ENCODE assay signal across 11 cellular contexts in the genomic region with DNA sequence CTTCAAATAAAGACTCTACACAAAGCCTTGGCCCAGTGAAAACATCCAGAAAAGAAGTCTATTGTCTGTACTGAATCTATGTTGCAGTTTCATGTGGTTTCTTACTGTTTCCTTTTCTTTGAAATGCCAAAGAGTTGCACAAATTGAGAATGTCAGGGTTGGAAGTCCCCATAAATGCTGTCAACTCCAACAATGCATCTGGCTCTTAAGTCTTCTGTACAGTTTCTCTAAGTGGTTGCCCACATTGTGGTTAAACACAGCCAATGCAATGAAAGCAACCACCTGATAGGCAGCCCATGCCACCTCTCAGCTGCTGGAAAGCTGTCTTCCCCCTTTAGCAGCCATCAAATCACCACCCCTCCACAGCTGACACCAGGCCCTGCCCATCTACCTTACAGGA.
DNase-seq lines count a peak whose midpoint lies in the region; ATAC-seq, FAIRE-seq and TF ChIP-seq lines count a peak whose summit lies in the region.
"Had no signal": no experiment of that assay in that cellular context is flagged by ENCODE, and none has a peak within 500 bp of the region (broad histone marks: within the 10 kb centered on the region; RNA-seq: fewer than 3 reads in every experiment).

No MANE protein-coding gene starts in this region.

- TF ChIP-seq CTCF in CD8-positive, alpha-beta T cell (IDR thresholded peaks at IDR 0.05) = no peak

- POLR2A ChIA-PET in CD8-positive, alpha-beta T cell (lab: Charles Lee) = interaction anchor here (0.7 kb wide), 1 partner anchor 136 kb away, joined by 4 read pairs; the partner anchor contains the start of gene CUL4B
- POLR2A ChIA-PET in activated CD8-positive, alpha-beta T cell treated with anti-CD3 and anti-CD28 coated beads, Interleukin-2, amount 10 ng/mL, durations not matched to agents 7 days and 5 days (lab: Charles Lee) = interaction anchor here (0.5 to 2.0 kb wide), 5 partner anchors 15 to 209 kb away, joined by 3 to 8 read pairs (median 3); partner anchors contain the start of gene MCTS1

- peaks cover 10% of the 10 kb centered on the region for H3K9me3 Mint-ChIP-seq in CD8-positive, alpha-beta T cell
- peaks cover 9% of the 10 kb centered on the region for H3K9me3 Mint-ChIP-seq in activated CD8-positive, alpha-beta T cell treated with anti-CD3 and anti-CD28 coated beads, Interleukin-2, amount 10 ng/mL, durations not matched to agents 7 days and 5 days (ENCODE audit: insufficient read depth)

- H3K27ac ChIP-seq in CD8-positive, alpha-beta T cell (ENCODE audit: low read depth, low read length) = peak overlapping the region; percentile 25
- H3K27ac ChIP-seq in aorta (ENCODE audit: low read depth in 1 of 2, low read length in 2 of 2) (no peak overlapping the region), small intestine (ENCODE audit: low read depth in 1 of 2, low read length in 1 of 2) (no peak overlapping the region)
- H3K27ac ChIP-seq: dorsolateral prefrontal cortex had no signal

- peak in 4 of 7 experiments; percentile 0 to 60 (median 14) for DNase-seq in CD8-positive, alpha-beta T cell
- peak; percentile 75 for DNase-seq in activated CD8-positive, alpha-beta T cell treated with anti-CD3 and anti-CD28 coated beads, Interleukin-2, amount 10 ng/mL, durations not matched to agents 7 days and 5 days
- no peak for DNase-seq in DMS53 (lab: John Stamatoyannopoulos, UW)
- DNase-seq in SKM-1 (lab: John Stamatoyannopoulos, UW; ENCODE audit: unreplicated experiment) = no peak
- DNase-seq in aorta = no peak
- DNase-seq in small intestine = no peak
- DNase-seq: dorsolateral prefrontal cortex, HCEC 1CT had no signal

- H3K36me3 ChIP-seq in CD8-positive, alpha-beta T cell (ENCODE audit: insufficient read depth, low read length) = no peaks in the 10 kb centered on the region
- H3K36me3 ChIP-seq in aorta (ENCODE audit: control insufficient read depth in 1 of 2, insufficient read depth in 2 of 2, low read length in 1 of 2) (no peaks in the 10 kb centered on the region), small intestine (ENCODE audit: control insufficient read depth in 2 of 2, insufficient read depth in 2 of 2, low read length in 2 of 2) (no peaks in the 10 kb centered on the region)

- peak overlapping the region; percentile 40 for H3K4me3 Mint-ChIP-seq in CD8-positive, alpha-beta T cell
- H3K4me3 Mint-ChIP-seq in activated CD8-positive, alpha-beta T cell treated with anti-CD3 and anti-CD28 coated beads, Interleukin-2, amount 10 ng/mL, durations not matched to agents 7 days and 5 days = peak overlapping the region; percentile 2

- H3K9me3 ChIP-seq in CD8-positive, alpha-beta T cell (ENCODE audit: low read length) = no peaks in the 10 kb centered on the region
- H3K9me3 ChIP-seq in aorta (ENCODE audit: control insufficient read depth, low read length) = no peaks in the 10 kb centered on the region
- no peaks in the 10 kb centered on the region for H3K9me3 ChIP-seq in small intestine (ENCODE audit: control insufficient read depth, low read depth)

- no peaks in the 10 kb centered on the region for H3K27me3 Mint-ChIP-seq in CD8-positive, alpha-beta T cell (ENCODE audit: low read depth)
- H3K27me3 Mint-ChIP-seq in activated CD8-positive, alpha-beta T cell treated with anti-CD3 and anti-CD28 coated beads, Interleukin-2, amount 10 ng/mL, durations not matched to agents 7 days and 5 days (ENCODE audit: low read depth) = no peaks in the 10 kb centered on the region

- peaks cover 23% of the 10 kb centered on the region for H3K4me1 ChIP-seq in CD8-positive, alpha-beta T cell (ENCODE audit: insufficient read depth, low read length)
- H3K4me1 ChIP-seq in aorta (ENCODE audit: control insufficient read depth in 1 of 2, insufficient read depth in 2 of 2, low read length in 2 of 2) (no peaks in the 10 kb centered on the region), small intestine (ENCODE audit: control insufficient read depth in 2 of 2, insufficient read depth in 1 of 2, low read depth in 1 of 2, low read length in 1 of 2) (no peaks in the 10 kb centered on the region)

- no peaks in the 10 kb centered on the region for H3K36me3 Mint-ChIP-seq in CD8-positive, alpha-beta T cell
- H3K36me3 Mint-ChIP-seq in activated CD8-positive, alpha-beta T cell treated with anti-CD3 and anti-CD28 coated beads, Interleukin-2, amount 10 ng/mL, durations not matched to agents 7 days and 5 days (ENCODE audit: low read depth) = peaks cover 23% of the 10 kb centered on the region

- no peak for FAIRE-seq in small intestine (lab: Jason Lieb, UNC)
- FAIRE-seq: islet of Langerhans had no signal

- no peak overlapping the region for H3K4me3 ChIP-seq in CD8-positive, alpha-beta T cell (ENCODE audit: low read depth, low read length)
- H3K4me3 ChIP-seq in aorta (ENCODE audit: low read length in 2 of 2) (no peak overlapping the region), small intestine (ENCODE audit: low read depth in 1 of 2, low read length in 2 of 2) (no peak overlapping the region)
- H3K4me3 ChIP-seq: dorsolateral prefrontal cortex had no signal

- peak; percentile 94 for ATAC-seq in CD8-positive, alpha-beta T cell
- ATAC-seq in GM19397 (IDR thresholded peaks at IDR 0.05; ENCODE audit: unreplicated experiment) (peak; percentile 94), HG03066 (IDR thresholded peaks at IDR 0.05; ENCODE audit: low read depth, unreplicated experiment) (peak; percentile 63), aorta (ENCODE audit: low FRiP score) (no peak)
- peak; percentile 94 for ATAC-seq in activated CD8-positive, alpha-beta T cell treated with anti-CD3 and anti-CD28 coated beads, Interleukin-2, amount 10 ng/mL, durations not matched to agents 7 days and 5 days

- H3K27ac Mint-ChIP-seq in CD8-positive, alpha-beta T cell = peak overlapping the region; percentile 97
- H3K27ac Mint-ChIP-seq in activated CD8-positive, alpha-beta T cell treated with anti-CD3 and anti-CD28 coated beads, Interleukin-2, amount 10 ng/mL, durations not matched to agents 7 days and 5 days = peak overlapping the region; percentile 81

- CTCF ChIA-PET in CD8-positive, alpha-beta T cell (lab: Charles Lee) = no interaction called here
- CTCF ChIA-PET in activated CD8-positive, alpha-beta T cell treated with anti-CD3 and anti-CD28 coated beads, Interleukin-2, amount 10 ng/mL, durations not matched to agents 7 days and 5 days (lab: Charles Lee) = interaction anchor here (0.8 to 1.5 kb wide), 3 partner anchors 15 to 93 kb away, joined by 3 read pairs; partner anchors contain the start of gene MCTS1

- H3K27me3 ChIP-seq in CD8-positive, alpha-beta T cell (ENCODE audit: insufficient read depth, low read length) = no peaks in the 10 kb centered on the region
- no peaks in the 10 kb centered on the region for H3K27me3 ChIP-seq in aorta (ENCODE audit: control insufficient read depth in 1 of 2, insufficient read depth in 2 of 2, low read length in 1 of 2)
- H3K27me3 ChIP-seq in small intestine (ENCODE audit: control insufficient read depth in 2 of 2, insufficient read depth in 2 of 2, low read length in 2 of 2) = no peaks in the 10 kb centered on the region

- H3K4me1 Mint-ChIP-seq in CD8-positive, alpha-beta T cell (ENCODE audit: low read depth) = peaks cover 16% of the 10 kb centered on the region
- peaks cover 25% of the 10 kb centered on the region for H3K4me1 Mint-ChIP-seq in activated CD8-positive, alpha-beta T cell treated with anti-CD3 and anti-CD28 coated beads, Interleukin-2, amount 10 ng/mL, durations not matched to agents 7 days and 5 days (ENCODE audit: low read depth)

- intact Hi-C loops in CD8-positive, alpha-beta T cell (cut with DNase I, micrococcal nuclease) = loop anchor here in 1 of 2 experiments (5.0 kb wide), 1 partner anchor 65 kb away; the partner anchor contains the start of gene C1GALT1C1
- intact Hi-C loops in aorta (cut with DNase I) = no loop called here

Comparison
In these comparisons a context has a peak if more than half of its experiments do, and no peak if none do; other contexts are left out.
1. DNase-seq: peak in CD8-positive, alpha-beta T cell (4 of 7) and activated CD8-positive, alpha-beta T cell treated with anti-CD3 and anti-CD28 coated beads, Interleukin-2, amount 10 ng/mL, durations not matched to agents 7 days and 5 days (single experiment); none in DMS53 (single experiment), SKM-1 (single experiment), aorta (0 of 2) and small intestine (single experiment).